ENCODE assay signal across 26 cellular contexts in the genomic region with DNA sequence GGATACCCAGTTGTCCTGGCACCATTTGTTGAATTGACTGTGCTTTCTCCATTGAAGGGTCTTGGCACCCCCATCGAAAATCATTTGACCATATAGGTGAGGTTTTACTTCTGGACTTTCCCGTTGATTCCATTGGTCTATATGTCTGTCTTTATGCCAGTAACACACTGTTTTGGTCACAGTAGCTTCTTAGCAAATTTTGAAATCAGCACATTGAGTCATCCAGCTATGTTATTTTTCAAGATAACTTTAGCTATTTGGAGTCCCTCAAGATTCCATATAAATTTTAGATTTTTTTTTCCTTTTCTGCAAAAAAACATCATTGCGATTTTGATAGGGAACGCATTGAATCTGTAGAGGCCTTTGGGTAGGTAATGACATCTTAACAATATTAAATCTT.
"Had no signal": no experiment of that assay in that cellular context is flagged by ENCODE, and none has a peak within 500 bp of the region (broad histone marks: within the 10 kb centered on the region; RNA-seq: fewer than 3 reads in every experiment).

No MANE protein-coding gene starts in this region.

- H2AFZ ChIP-seq: parathyroid adenoma had no signal

- H3K4me1 ChIP-seq: ascending aorta, colonic mucosa, left lung, lower lobe of right lung, parathyroid adenoma, psoas muscle, sigmoid colon, stomach, suprapubic skin, tibial artery had no signal

- H3K4me3 ChIP-seq: ascending aorta, colonic mucosa, dorsolateral prefrontal cortex, left lung, lower lobe of right lung, psoas muscle, sigmoid colon, stomach, suprapubic skin, tibial artery had no signal

- H3K79me2 ChIP-seq: parathyroid adenoma had no signal

- FAIRE-seq: frontal cortex had no signal

- H3K27me3 ChIP-seq: ascending aorta, colonic mucosa, dorsolateral prefrontal cortex, left lung, sigmoid colon, stomach, suprapubic skin, tibial artery had no signal

- DNase-seq: activated CD4-positive, alpha-beta T cell treated with anti-CD3 and anti-CD28 coated beads for 36 hours; activated CD4-positive, CD25-positive, alpha-beta regulatory T cell; activated CD8-positive, alpha-beta memory T cell treated with anti-CD3 and anti-CD28 coated beads, Interleukin-2, amount 10 ng/mL, durations not matched to agents 7 days and 5 days; activated CD8-positive, alpha-beta T cell treated with anti-CD3 and anti-CD28 coated beads, Interleukin-2, amount 10 ng/mL, durations not matched to agents 7 days and 5 days; activated T-cell treated with anti-CD3 and anti-CD28 coated beads, Interleukin-2, amount 50 U/mL, for 48 hours; colonic mucosa; dorsolateral prefrontal cortex; effector memory CD4-positive, alpha-beta T cell; left lung; lower lobe of right lung; mesenchymal stem cell; naive thymus-derived CD8-positive, alpha-beta T cell; nucleus accumbens; psoas muscle; sigmoid colon; stimulated activated CD4-positive, alpha-beta T cell treated with anti-CD3 and anti-CD28 coated beads, Interleukin-15, amount 100 ng/mL, for 24 hours; stimulated activated CD4-positive, alpha-beta T cell treated with anti-CD3 and anti-CD28 coated beads, Interleukin-2, amount 100 ng/mL, for 24 hours; stimulated activated naive B cell treated with anti-CD40 and anti-IgM and Interleukin-4, amounts not matched to agents 10 μg/mL and 1 μg/mL and 100 μg/mL, for 72 hours; stomach; T-cell; tibial artery had no signal

- H3K9me3 ChIP-seq: ascending aorta, colonic mucosa, left lung, lower lobe of right lung, psoas muscle, sigmoid colon, stomach, suprapubic skin, tibial artery had no signal

- H3K27ac ChIP-seq: ascending aorta, colonic mucosa, dorsolateral prefrontal cortex, left lung, lower lobe of right lung, parathyroid adenoma, psoas muscle, sigmoid colon, stomach, suprapubic skin, tibial artery had no signal

- H3K9ac ChIP-seq: parathyroid adenoma had no signal

- ATAC-seq: activated CD4-positive, alpha-beta T cell treated with anti-CD3 and anti-CD28 coated beads for 36 hours; activated CD8-positive, alpha-beta memory T cell treated with anti-CD3 and anti-CD28 coated beads, Interleukin-2, amount 10 ng/mL, durations not matched to agents 7 days and 5 days; activated CD8-positive, alpha-beta T cell treated with anti-CD3 and anti-CD28 coated beads, Interleukin-2, amount 10 ng/mL, durations not matched to agents 7 days and 5 days; activated naive CD4-positive, alpha-beta T cell treated with anti-CD3 and anti-CD28 coated beads, Interleukin-2, amount 50 U/mL, for 72 hours; left lung; lower lobe of right lung; naive thymus-derived CD8-positive, alpha-beta T cell; psoas muscle; stimulated activated naive B cell treated with anti-CD40 and anti-IgM and Interleukin-4, amounts not matched to agents 10 μg/mL and 1 μg/mL and 100 μg/mL, for 72 hours; T-cell had no signal

- H3K36me3 ChIP-seq: ascending aorta, colonic mucosa, left lung, lower lobe of right lung, sigmoid colon, stomach, suprapubic skin, tibial artery had no signal
